Comparison of ENCODE assay signal across 16 cellular contexts in the genomic region with DNA sequence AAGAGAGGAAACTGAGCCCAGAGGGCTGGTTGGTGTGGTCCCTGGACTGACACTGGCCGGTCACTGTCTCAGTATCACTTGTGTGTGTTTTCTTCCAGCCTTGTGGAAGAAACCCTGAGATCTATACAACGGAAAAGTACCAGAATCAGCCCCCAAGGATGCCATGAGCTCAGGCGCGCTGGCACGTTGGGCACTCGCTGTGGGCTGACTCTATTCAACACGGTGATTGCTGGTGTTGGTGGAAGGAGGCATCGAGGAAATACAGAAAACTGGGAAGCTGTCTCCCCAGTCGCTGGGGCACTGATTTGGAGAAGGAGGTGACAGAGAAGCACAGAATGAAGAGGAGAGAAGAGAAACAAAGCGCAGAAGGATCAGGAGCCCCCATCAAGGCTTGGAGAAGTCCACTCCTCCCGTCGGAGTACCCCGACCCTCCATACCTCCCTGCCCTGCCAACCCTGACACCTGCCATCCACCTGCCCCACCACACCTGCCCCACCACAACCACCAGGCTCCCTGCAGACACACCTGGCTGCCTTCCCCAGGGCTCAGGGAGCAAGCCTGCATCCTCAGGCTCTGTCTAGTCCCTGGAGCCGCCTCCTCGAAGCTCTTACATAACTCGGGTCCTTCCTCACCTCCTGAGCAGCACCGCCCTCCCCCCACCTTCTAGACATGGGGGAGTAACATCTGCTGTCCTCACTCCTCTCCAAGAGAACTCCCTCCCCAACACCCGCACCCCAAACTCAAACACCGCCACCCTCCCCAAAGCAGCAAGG.
"Had no signal": no experiment of that assay in that cellular context is flagged by ENCODE, and none has a peak within 500 bp of the region (broad histone marks: within the 10 kb centered on the region; RNA-seq: fewer than 3 reads in every experiment).

No MANE protein-coding gene starts in this region.

- H3K4me1 ChIP-seq: lower lobe of right lung, tibial artery, uterus had no signal

- H3K36me3 ChIP-seq: brain microvascular endothelial cell, esophagus muscularis mucosa, lower lobe of right lung, tibial artery, uterus had no signal

- H3K27ac ChIP-seq: brain microvascular endothelial cell, esophagus muscularis mucosa, lower lobe of right lung, tibial artery, uterus had no signal

- H3K27me3 ChIP-seq: brain microvascular endothelial cell, uterus had no signal

- ATAC-seq: lower lobe of right lung, sciatic nerve had no signal

- DNase-seq: activated B cell treated with CpG ODN at 0.5 μM for 24 hours; activated CD4-positive, alpha-beta memory T cell treated with anti-CD3 and anti-CD28 coated beads for 36 hours; activated CD4-positive, alpha-beta T cell treated with anti-CD3 and anti-CD28 coated beads for 4 hours; activated naive CD8-positive, alpha-beta T cell treated with anti-CD3 and anti-CD28 coated beads, Interleukin-2, amount 10 ng/mL, durations not matched to agents 7 days and 5 days; activated T-cell treated with anti-CD3 and anti-CD28 coated beads for 4 hours; brain microvascular endothelial cell; effector memory CD4-positive, alpha-beta T cell; lower lobe of right lung; stimulated activated CD4-positive, alpha-beta T cell treated with anti-CD3 and anti-CD28 coated beads, Interleukin-1b, Interleukin-23, amount 100 ng/mL, for 48 hours; stimulated activated naive CD4-positive, alpha-beta T cell treated with Interleukin-2 at 50 U/mL for 16 hours; T-helper 1 cell; T-helper 9 cell; tibial artery; uterus had no signal

- H3K9me3 ChIP-seq: esophagus muscularis mucosa, lower lobe of right lung, tibial artery, uterus had no signal

- H3K4me3 ChIP-seq: esophagus muscularis mucosa, lower lobe of right lung, tibial artery, uterus had no signal
